Comparison of ENCODE assay signal across 22 cellular contexts in the genomic region with DNA sequence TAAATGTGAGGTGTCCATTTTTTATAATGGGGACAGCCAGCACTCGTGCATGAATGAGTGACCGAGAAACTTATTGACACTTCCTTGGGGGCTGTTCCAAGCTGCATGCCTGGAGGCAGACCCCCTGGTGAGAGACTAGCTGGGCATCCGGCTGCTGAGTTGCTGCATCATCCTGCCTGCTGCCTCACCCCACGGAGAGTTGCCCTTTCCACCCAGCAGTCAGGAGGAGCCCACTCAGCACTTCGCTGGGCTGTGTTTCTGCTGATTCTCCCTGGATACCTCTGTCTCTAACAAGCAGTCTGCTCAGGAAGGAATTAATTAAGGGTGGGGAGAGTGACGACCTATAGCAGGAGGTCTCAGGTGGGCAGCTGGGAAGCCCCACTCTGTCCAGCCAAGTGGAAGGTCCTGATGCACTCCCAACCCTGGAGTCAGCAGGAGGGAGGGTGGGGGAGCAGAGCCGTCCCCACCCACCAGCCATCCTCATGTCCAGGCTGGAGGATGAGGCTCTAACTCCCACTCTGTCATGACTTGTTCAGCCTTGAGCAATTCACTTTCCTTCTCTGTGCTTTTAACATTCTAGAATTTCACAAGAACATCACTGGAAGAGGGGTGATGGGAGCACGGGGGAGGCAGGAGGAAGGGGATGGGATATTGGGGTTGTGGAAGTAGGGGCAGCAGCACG.
DNase-seq lines count a peak whose midpoint lies in the region; ATAC-seq, FAIRE-seq and TF ChIP-seq lines count a peak whose summit lies in the region.
"Had no signal": no experiment of that assay in that cellular context is flagged by ENCODE, and none has a peak within 500 bp of the region (broad histone marks: within the 10 kb centered on the region; RNA-seq: fewer than 3 reads in every experiment).

No MANE protein-coding gene starts in this region.

- no peak overlapping the region for H3K27ac Mint-ChIP-seq in MCF 10A (ENCODE audit: low read depth, unreplicated experiment)
- H3K27ac Mint-ChIP-seq: CD4-positive, CD25-positive, alpha-beta regulatory T cell had no signal

- no peaks in the 10 kb centered on the region for H4K20me1 ChIP-seq in mammary epithelial cell (ENCODE audit: insufficient read depth, low read length)
- H4K20me1 ChIP-seq in keratinocyte (ENCODE audit: control insufficient read depth, extremely low read depth, insufficient read depth, low read length): no peaks in the 10 kb centered on the region

- H2AFZ ChIP-seq in mammary epithelial cell (ENCODE audit: low read depth, low read length) (peak overlapping the region; percentile 34), keratinocyte (ENCODE audit: control insufficient read depth, low read length) (no peak overlapping the region)

- no peak overlapping the region for H3K9ac ChIP-seq in mammary epithelial cell (ENCODE audit: insufficient read depth, low read length)
- H3K9ac ChIP-seq in keratinocyte (ENCODE audit: control insufficient read depth, extremely low read depth, insufficient read depth, low read length): no peak overlapping the region

- in situ Hi-C loops in mammary epithelial cell (cut with MboI; ENCODE audit: low sequenced_read_pairs in 2 of 2): no loop called here

- no peak overlapping the region for H3K4me3 ChIP-seq in mammary epithelial cell (replicated peaks in 1 of 3; ENCODE audit: insufficient read depth in 1 of 3, low read depth in 2 of 3, low read length in 3 of 3)
- no peak overlapping the region for H3K4me3 ChIP-seq in keratinocyte (ENCODE audit: control insufficient read depth in 2 of 3, extremely low read depth in 1 of 3, insufficient read depth in 2 of 3, low read depth in 1 of 3, low read length in 3 of 3)
- H3K4me3 ChIP-seq: colonic mucosa, K562, vagina had no signal

- no peaks in the 10 kb centered on the region for H3K4me1 Mint-ChIP-seq in MCF 10A (ENCODE audit: insufficient read depth, unreplicated experiment)
- H3K4me1 Mint-ChIP-seq: CD4-positive, CD25-positive, alpha-beta regulatory T cell; neural crest cell had no signal

- BruUV-seq in mammary epithelial cell (replicated peaks; lab: Mats Ljungman, UMichigan) (no TSS peak), MCF 10A (replicated peaks; lab: Mats Ljungman, UMichigan) (no TSS peak)

- intact Hi-C loops in mammary epithelial cell (cut with micrococcal nuclease) (no loop called here), MCF 10A (cut with micrococcal nuclease) (no loop called here)

- peaks cover 16% of the 10 kb centered on the region for H3K4me1 ChIP-seq in mammary epithelial cell (ENCODE audit: insufficient read depth, low read length)
- H3K4me1 ChIP-seq in keratinocyte (ENCODE audit: control insufficient read depth, extremely low read depth, insufficient read depth, low read length): peaks cover 28% of the 10 kb centered on the region
- H3K4me1 ChIP-seq: colonic mucosa, vagina had no signal

- TF ChIP-seq POLR2A in GM12892 (IDR thresholded peaks at IDR 0.05; ENCODE audit: low read depth, low read length): no peak

- no peak for ATAC-seq in HG02870 (IDR thresholded peaks at IDR 0.05; ENCODE audit: unreplicated experiment)
- ATAC-seq: K562 had no signal

- peak; percentile 39 for DNase-seq in mammary epithelial cell
- DNase-seq in MCF 10A (ENCODE audit: unreplicated experiment): no peak
- peak; percentile 64 for DNase-seq in brain pericyte (ENCODE audit: low read depth, low spot score)
- DNase-seq in keratinocyte (ENCODE audit: low read depth, low spot score): no peak
- no peak for DNase-seq in activated gamma-delta T cell treated with Interleukin-2 at 50 U/mL for 16 hours
- no peak for DNase-seq in GM12892 (ENCODE audit: insufficient read length)
- no peak for DNase-seq in stimulated activated naive CD4-positive, alpha-beta T cell treated with Interleukin-2 at 50 U/mL for 16 hours (lab: John Stamatoyannopoulos, UW)
- DNase-seq: activated CD4-positive, alpha-beta T cell treated with anti-CD3 and anti-CD28 coated beads, Interleukin-2, amount 50 U/mL, for 48 hours; activated gamma-delta T cell; CD4-positive, CD25-positive, alpha-beta regulatory T cell; colonic mucosa; DMS79 treated with DMSO at 0.1 percent for 48 hours; hippocampal formation; NCI-H1048; NCI-H774; SIG-M5; small intestine had no signal

- CTCF ChIA-PET in mammary epithelial cell (lab: Charles Lee; ENCODE audit: low non-redundant PET): no interaction called here
- CTCF ChIA-PET in MCF 10A (lab: Yijun Ruan, JAX): no interaction called here

- H3K4me2 ChIP-seq in mammary epithelial cell (ENCODE audit: insufficient read depth, low read depth, low read length): peak overlapping the region; percentile 24
- peak overlapping the region; percentile 65 for H3K4me2 ChIP-seq in keratinocyte (ENCODE audit: control insufficient read depth, extremely low read depth, insufficient read depth, low read depth, low read length)

- H3K9me1 ChIP-seq in keratinocyte (ENCODE audit: control insufficient read depth, extremely low read depth, insufficient read depth, low read length): no peaks in the 10 kb centered on the region

- TF ChIP-seq CTCF in mammary epithelial cell (conservative IDR thresholded peaks at IDR 0.05 in 1 of 2, IDR thresholded peaks at IDR 0.05 in 1 of 2; ENCODE audit: extremely low read depth in 1 of 2, insufficient read depth in 1 of 2, low read depth in 1 of 2, low read length in 2 of 2): no peak
- TF ChIP-seq CTCF in MCF 10A (IDR thresholded peaks at IDR 0.05; ENCODE audit: unreplicated experiment): no peak
- no peak for TF ChIP-seq CTCF in keratinocyte (optimal IDR thresholded peaks at IDR 0.05 in 1 of 3, IDR thresholded peaks at IDR 0.05 in 1 of 3, conservative IDR thresholded peaks at IDR 0.05 in 1 of 3; ENCODE audit: extremely low read depth in 1 of 3, insufficient read depth in 2 of 3, low read length in 3 of 3)

- POLR2A ChIA-PET in MCF 10A (lab: Yijun Ruan, JAX): no interaction called here

- H3K27ac ChIP-seq in mammary epithelial cell (ENCODE audit: insufficient read depth, low read depth, low read length) (no peak overlapping the region), keratinocyte (ENCODE audit: control insufficient read depth, insufficient read depth, low read length) (peak overlapping the region; percentile 23)
- H3K27ac ChIP-seq: colonic mucosa, vagina, VCaP had no signal

- 46% methylated on average over 8 of the region's 9 CpGs for WGBS in mammary epithelial cell (ENCODE audit: low coverage, missing lambda C conversion rate)

- dilution Hi-C loops in mammary epithelial cell (cut with HindIII; ENCODE audit: low sequenced_read_pairs) (no loop called here), keratinocyte (cut with MboI; ENCODE audit: extremely low pct_ligation_motif_present, low sequenced_read_pairs) (no loop called here)

- H3K27me3 ChIP-seq in mammary epithelial cell (ENCODE audit: insufficient read depth, low read length) (no peaks in the 10 kb centered on the region), keratinocyte (ENCODE audit: control insufficient read depth, extremely low read depth, insufficient read depth, low read length) (no peaks in the 10 kb centered on the region)
- H3K27me3 ChIP-seq: colonic mucosa, vagina had no signal

- H3K79me2 ChIP-seq in mammary epithelial cell (ENCODE audit: insufficient read depth, low read length) (no peaks in the 10 kb centered on the region), keratinocyte (ENCODE audit: control insufficient read depth, insufficient read depth, low read length) (no peaks in the 10 kb centered on the region)

- H3K36me3 Mint-ChIP-seq in MCF 10A (ENCODE audit: insufficient read depth, unreplicated experiment): no peaks in the 10 kb centered on the region
- H3K36me3 Mint-ChIP-seq: CD4-positive, CD25-positive, alpha-beta regulatory T cell had no signal

- FAIRE-seq in keratinocyte (lab: Jason Lieb, UNC) (peak; percentile 63), GM12892 (lab: Jason Lieb, UNC) (no peak)
- FAIRE-seq: K562, small intestine had no signal

- H3K27me3 Mint-ChIP-seq in MCF 10A (ENCODE audit: insufficient read depth, unreplicated experiment): no peaks in the 10 kb centered on the region
- H3K27me3 Mint-ChIP-seq: CD4-positive, CD25-positive, alpha-beta regulatory T cell had no signal

- H3K4me3 Mint-ChIP-seq in MCF 10A (ENCODE audit: unreplicated experiment): no peak overlapping the region
- H3K4me3 Mint-ChIP-seq: CD4-positive, CD25-positive, alpha-beta regulatory T cell; neural crest cell had no signal

- H3K9me3 ChIP-seq in mammary epithelial cell (replicated peaks; ENCODE audit: insufficient read depth, low read length) (no peaks in the 10 kb centered on the region), keratinocyte (ENCODE audit: control insufficient read depth, low read depth, low read length) (no peaks in the 10 kb centered on the region)
- H3K9me3 ChIP-seq: colonic mucosa, vagina had no signal

- no peaks in the 10 kb centered on the region for H3K36me3 ChIP-seq in mammary epithelial cell (ENCODE audit: insufficient read depth, low read length)
- H3K36me3 ChIP-seq in keratinocyte (ENCODE audit: control insufficient read depth in 2 of 2, extremely low read depth in 1 of 2, insufficient read depth in 2 of 2, low read length in 2 of 2): no peaks in the 10 kb centered on the region
- H3K36me3 ChIP-seq: colonic mucosa, vagina had no signal

- peaks cover 13% of the 10 kb centered on the region for H3K9me3 Mint-ChIP-seq in MCF 10A (ENCODE audit: unreplicated experiment)
- H3K9me3 Mint-ChIP-seq: neural crest cell had no signal

Comparison
In these comparisons a context has a peak if more than half of its experiments do, and no peak if none do; other contexts are left out.
1. DNase-seq: peak in mammary epithelial cell (single experiment) and brain pericyte (single experiment); none in MCF 10A (single experiment), keratinocyte (single experiment), activated gamma-delta T cell treated with Interleukin-2 at 50 U/mL for 16 hours (single experiment), GM12892 (single experiment) and stimulated activated naive CD4-positive, alpha-beta T cell treated with Interleukin-2 at 50 U/mL for 16 hours (single experiment).